In genomic region chr22:19853058-19853878, GRCh38 we compare ENCODE assay signal across 7 cellular contexts. TPM values are rescaled to one million over a fixed set of nuclear protein-coding genes. Genes with fewer than 3 reads are reported as not detected.
DNase-seq lines count a peak whose midpoint lies in the region; ATAC-seq and TF ChIP-seq lines count a peak whose summit lies in the region.

No MANE protein-coding gene starts in this region.

- H2AFZ ChIP-seq in HCT116 (ENCODE audit: low read depth, low read length, poor library complexity, severe bottlenecking): no peak overlapping the region

- TF ChIP-seq CTCF in HCT116 (IDR thresholded peaks at IDR 0.05 in 2 of 3, conservative IDR thresholded peaks at IDR 0.05 in 1 of 3; ENCODE audit: borderline replicate concordance in 1 of 3, insufficient read depth in 1 of 3, low read depth in 2 of 3, low read length in 2 of 3): no peak

- POLR2A ChIA-PET in HCT116 (lab: Charles Lee): interaction anchor here (0.8 kb wide), 1 partner anchor 90 kb away, joined by 3 read pairs; no protein-coding TSS in a partner anchor
- POLR2A ChIA-PET in activated CD4-positive, alpha-beta memory T cell treated with anti-CD3 and anti-CD28 coated beads for 36 hours (lab: Charles Lee): interaction anchor here (3.2 kb wide), 1 partner anchor 38 kb away, joined by 42 read pairs; no protein-coding TSS in a partner anchor

- no CpG with 5 or more reads among the region's 11 CpGs for WGBS in iPS DF 6.9 (ENCODE audit: insufficient coverage, insufficient read length)

- H3K27ac ChIP-seq in HCT116 (ENCODE audit: low read depth, low read length): peak overlapping the region; percentile 99
- no peak overlapping the region for H3K27ac ChIP-seq in iPS DF 6.9 (ENCODE audit: low read length)

- H3K4me1 ChIP-seq in HCT116 (ENCODE audit: control insufficient read depth in 1 of 2, insufficient read depth in 2 of 2, low read length in 2 of 2) (peaks cover 56 to 70% of the 10 kb centered on the region in 2 experiments), iPS DF 6.9 (ENCODE audit: control insufficient read depth, insufficient read depth, low read length) (peaks cover 6% of the 10 kb centered on the region)

- RAD21 ChIA-PET in HCT116 (lab: Charles Lee; ENCODE audit: low non-redundant PET in 1 of 2, low total read pairs in 2 of 2, uncharacterized antibody in 2 of 2, unreplicated experiment in 2 of 2): no interaction called here

- intact Hi-C loops in HCT116 (cut with micrococcal nuclease): no loop called here
- intact Hi-C loops in activated CD4-positive, alpha-beta memory T cell treated with anti-CD3 and anti-CD28 coated beads for 36 hours (cut with micrococcal nuclease): no loop called here

- no peaks in the 10 kb centered on the region for H3K9me2 ChIP-seq in HCT116 (ENCODE audit: insufficient read depth)

- peaks cover 73% of the 10 kb centered on the region for H3K79me2 ChIP-seq in HCT116 (ENCODE audit: insufficient read depth, low read length)

- no peaks in the 10 kb centered on the region for H3K27me3 Mint-ChIP-seq in activated CD4-positive, alpha-beta memory T cell treated with anti-CD3 and anti-CD28 coated beads for 36 hours
- no peaks in the 10 kb centered on the region for H3K27me3 Mint-ChIP-seq in stimulated activated memory B cell treated with anti-CD40 and anti-IgM and Interleukin-4, amounts not matched to agents 10 μg/mL and 1 μg/mL and 100 μg/mL, for 72 hours

- H3K4me2 ChIP-seq in HCT116 (ENCODE audit: low read length): peak overlapping the region; percentile 94

- peak overlapping the region; percentile 94 for H3K4me3 Mint-ChIP-seq in activated CD4-positive, alpha-beta memory T cell treated with anti-CD3 and anti-CD28 coated beads for 36 hours
- peak overlapping the region; percentile 98 for H3K4me3 Mint-ChIP-seq in stimulated activated memory B cell treated with anti-CD40 and anti-IgM and Interleukin-4, amounts not matched to agents 10 μg/mL and 1 μg/mL and 100 μg/mL, for 72 hours

- no peak for TF ChIP-seq RAD21 in HCT116 (IDR thresholded peaks at IDR 0.05; ENCODE audit: low read depth)

- H3K36me3 Mint-ChIP-seq in activated CD4-positive, alpha-beta memory T cell treated with anti-CD3 and anti-CD28 coated beads for 36 hours: peaks cover 12% of the 10 kb centered on the region
- peaks cover 21% of the 10 kb centered on the region for H3K36me3 Mint-ChIP-seq in stimulated activated memory B cell treated with anti-CD40 and anti-IgM and Interleukin-4, amounts not matched to agents 10 μg/mL and 1 μg/mL and 100 μg/mL, for 72 hours

- TF ChIP-seq POLR2A in HCT116 (IDR thresholded peaks at IDR 0.05; ENCODE audit: borderline replicate concordance, extremely low read depth, insufficient read depth, insufficient read length): no peak

- peaks cover 46% of the 10 kb centered on the region for H3K4me1 Mint-ChIP-seq in activated CD4-positive, alpha-beta memory T cell treated with anti-CD3 and anti-CD28 coated beads for 36 hours (ENCODE audit: low read depth)
- H3K4me1 Mint-ChIP-seq in stimulated activated memory B cell treated with anti-CD40 and anti-IgM and Interleukin-4, amounts not matched to agents 10 μg/mL and 1 μg/mL and 100 μg/mL, for 72 hours: peaks cover 44% of the 10 kb centered on the region

- DNase-seq in HCT116 (ENCODE audit: low read depth, low spot score) (no peak), iPS DF 6.9 (ENCODE audit: low read depth, low spot score) (no peak), DMS 273 treated with DMSO at 0.1 percent for 48 hours (lab: John Stamatoyannopoulos, UW) (no peak)
- DNase-seq in activated CD4-positive, alpha-beta memory T cell treated with anti-CD3 and anti-CD28 coated beads for 36 hours: no peak

- ATAC-seq in HCT116 (no peak), HG02981 (IDR thresholded peaks at IDR 0.05; ENCODE audit: unreplicated experiment) (no peak), GM21737 (IDR thresholded peaks at IDR 0.05; ENCODE audit: unreplicated experiment) (no peak)
- no peak for ATAC-seq in stimulated activated memory B cell treated with anti-CD40 and anti-IgM and Interleukin-4, amounts not matched to agents 10 μg/mL and 1 μg/mL and 100 μg/mL, for 72 hours

- H3K9me3 ChIP-seq in HCT116 (ENCODE audit: control insufficient read depth in 1 of 2, insufficient read depth in 1 of 2, low read depth in 1 of 2, low read length in 2 of 2): no peaks in the 10 kb centered on the region
- H3K9me3 ChIP-seq in iPS DF 6.9 (ENCODE audit: control insufficient read depth, insufficient read depth, low read length): no peaks in the 10 kb centered on the region

- H3K27ac Mint-ChIP-seq in activated CD4-positive, alpha-beta memory T cell treated with anti-CD3 and anti-CD28 coated beads for 36 hours: no peak overlapping the region
- H3K27ac Mint-ChIP-seq in stimulated activated memory B cell treated with anti-CD40 and anti-IgM and Interleukin-4, amounts not matched to agents 10 μg/mL and 1 μg/mL and 100 μg/mL, for 72 hours: peak overlapping the region; percentile 97

- peak overlapping the region; percentile 97 to 99 for H3K4me3 ChIP-seq in HCT116 (replicated peaks in 1 of 2; ENCODE audit: low read depth in 1 of 2, low read length in 2 of 2)
- peak overlapping the region; percentile 82; the same call in 1 of the 2 replicates for H3K4me3 ChIP-seq in iPS DF 6.9 (ENCODE audit: low read length)

- H4K20me1 ChIP-seq in HCT116 (ENCODE audit: insufficient read depth): peaks cover 3% of the 10 kb centered on the region; the same call in 1 of the 2 replicates

- peak overlapping the region; percentile 97 for H3K9ac ChIP-seq in HCT116 (ENCODE audit: low read length)

- BruUV-seq in HCT116 (replicated peaks; lab: Mats Ljungman, UMichigan): no TSS peak

- H3K9me3 Mint-ChIP-seq in activated CD4-positive, alpha-beta memory T cell treated with anti-CD3 and anti-CD28 coated beads for 36 hours: no peaks in the 10 kb centered on the region
- no peaks in the 10 kb centered on the region for H3K9me3 Mint-ChIP-seq in stimulated activated memory B cell treated with anti-CD40 and anti-IgM and Interleukin-4, amounts not matched to agents 10 μg/mL and 1 μg/mL and 100 μg/mL, for 72 hours

- CTCF ChIA-PET in HCT116 (lab: Charles Lee): no interaction called here
- CTCF ChIA-PET in activated CD4-positive, alpha-beta memory T cell treated with anti-CD3 and anti-CD28 coated beads for 36 hours (lab: Charles Lee): interaction anchor here (1.4 kb wide), 1 partner anchor 57 kb away, joined by 3 read pairs; no protein-coding TSS in a partner anchor

- H3K27me3 ChIP-seq in HCT116 (ENCODE audit: insufficient read depth, low read length) (no peaks in the 10 kb centered on the region), iPS DF 6.9 (ENCODE audit: control insufficient read depth, insufficient read depth, low read length) (no peaks in the 10 kb centered on the region)

- H3K36me3 ChIP-seq in HCT116 (ENCODE audit: control insufficient read depth in 1 of 2, insufficient read depth in 2 of 2, low read length in 2 of 2) (peaks cover 14% of the 10 kb centered on the region in 2 experiments; a peak in 3 of 4 replicates), iPS DF 6.9 (ENCODE audit: control insufficient read depth, insufficient read depth, low read length) (peaks cover 9% of the 10 kb centered on the region)

TF ChIP-seq in HCT116, 20 proteins besides CTCF, POLR2A, EP300 and RAD21 (continues in another document):
- TF ChIP-seq FOSL1 (IDR thresholded peaks at IDR 0.05; ENCODE audit: low read depth) (no peak), EZH2 (IDR thresholded peaks at IDR 0.05) (no peak), REST (IDR thresholded peaks at IDR 0.05; ENCODE audit: low read depth) (no peak), JUND (IDR thresholded peaks at IDR 0.05) (no peak), SRF (IDR thresholded peaks at IDR 0.05; ENCODE audit: low read depth) (no peak), ELF1 (IDR thresholded peaks at IDR 0.05; ENCODE audit: borderline replicate concordance, low read depth) (no peak), SIN3A (IDR thresholded peaks at IDR 0.05; ENCODE audit: low read depth) (no peak)

RNA-seq across cellular contexts. Expression of gene GNB1L, which starts 1.4 kb away (rescaled TPM):
- 12.1 TPM for total RNA-seq in HCT116 (2021; ENCODE audit: unreplicated experiment)
- polyA plus RNA-seq in HCT116 (2012): 8.8 and 10.9 TPM in 2 replicates
- 10 to 100 TPM; 11.3 to 12.3 TPM for total RNA-seq in activated CD4-positive, alpha-beta memory T cell treated with anti-CD3 and anti-CD28 coated beads for 36 hours

RNA-seq across cellular contexts. Expression of gene RTL10, which starts 1.4 kb away (rescaled TPM):
- total RNA-seq in HCT116 (2021; ENCODE audit: unreplicated experiment): 24.6 TPM
- polyA plus RNA-seq in HCT116 (2012): 13.7 and 15.3 TPM in 2 replicates
- total RNA-seq in activated CD4-positive, alpha-beta memory T cell treated with anti-CD3 and anti-CD28 coated beads for 36 hours: 10 to 100 TPM; 11.5 to 13.5 TPM
